In genomic region chr19:10027158-10027997, GRCh38 we compare ENCODE assay signal across 1 cellular context.
A peak's percentile ranks its signal among the peaks of the same experiment; 100 is the strongest.
TF ChIP-seq lines count a peak whose summit lies in the region.

No MANE protein-coding gene starts in this region.

TF ChIP-seq in WTC11, 78 proteins besides CTCF, POLR2A, EP300 and RAD21 (continued from another document):
- TF ChIP-seq ATF6 (CRISPR knock-in tag; IDR thresholded peaks at IDR 0.05), result no peak
- peak; percentile 98 for TF ChIP-seq MAX (CRISPR knock-in tag; IDR thresholded peaks at IDR 0.05)
- TF ChIP-seq GTF2I (CRISPR knock-in tag; conservative IDR thresholded peaks at IDR 0.05), result peak; percentile 59; the same call in 1 of the 2 replicates
- 0 out of 2 replicates have a peak, but pooled peaks have one; percentile 28 for TF ChIP-seq MLX (CRISPR knock-in tag; IDR thresholded peaks at IDR 0.05)
- TF ChIP-seq ZNF317 (CRISPR knock-in tag; IDR thresholded peaks at IDR 0.05; ENCODE audit: borderline replicate concordance, low read depth), result no peak
- TF ChIP-seq ZMAT4 (CRISPR knock-in tag; IDR thresholded peaks at IDR 0.05), result no peak
- peak; percentile 58; the same call in 1 of the 2 replicates for TF ChIP-seq E2F5 (CRISPR knock-in tag; IDR thresholded peaks at IDR 0.05)
- TF ChIP-seq ETV6 (CRISPR knock-in tag; IDR thresholded peaks at IDR 0.05), result peak; percentile 85
- TF ChIP-seq ZNF232 (CRISPR knock-in tag; IDR thresholded peaks at IDR 0.05), result no peak; the same call in 1 of the 2 replicates
- no peak for TF ChIP-seq STAT6 (CRISPR knock-in tag; conservative IDR thresholded peaks at IDR 0.05; ENCODE audit: low read depth)
- no peak for TF ChIP-seq ESRRA (CRISPR knock-in tag; IDR thresholded peaks at IDR 0.05; ENCODE audit: borderline replicate concordance)
- no peak for TF ChIP-seq PREB (CRISPR knock-in tag; IDR thresholded peaks at IDR 0.05; ENCODE audit: borderline replicate concordance)
- no peak for TF ChIP-seq ZNF138 (CRISPR knock-in tag; conservative IDR thresholded peaks at IDR 0.05)
- no peak for TF ChIP-seq EMX1 (CRISPR knock-in tag; IDR thresholded peaks at IDR 0.05)
- TF ChIP-seq ZNF219 (CRISPR knock-in tag; IDR thresholded peaks at IDR 0.05; ENCODE audit: borderline replicate concordance), result no peak
- no peak for TF ChIP-seq CDX4 (CRISPR knock-in tag; IDR thresholded peaks at IDR 0.05; ENCODE audit: borderline replicate concordance)
- peak; percentile 85 for TF ChIP-seq USF1 (CRISPR knock-in tag; IDR thresholded peaks at IDR 0.05)
